ENCODE assay signal across 9 cellular contexts in the genomic region with DNA sequence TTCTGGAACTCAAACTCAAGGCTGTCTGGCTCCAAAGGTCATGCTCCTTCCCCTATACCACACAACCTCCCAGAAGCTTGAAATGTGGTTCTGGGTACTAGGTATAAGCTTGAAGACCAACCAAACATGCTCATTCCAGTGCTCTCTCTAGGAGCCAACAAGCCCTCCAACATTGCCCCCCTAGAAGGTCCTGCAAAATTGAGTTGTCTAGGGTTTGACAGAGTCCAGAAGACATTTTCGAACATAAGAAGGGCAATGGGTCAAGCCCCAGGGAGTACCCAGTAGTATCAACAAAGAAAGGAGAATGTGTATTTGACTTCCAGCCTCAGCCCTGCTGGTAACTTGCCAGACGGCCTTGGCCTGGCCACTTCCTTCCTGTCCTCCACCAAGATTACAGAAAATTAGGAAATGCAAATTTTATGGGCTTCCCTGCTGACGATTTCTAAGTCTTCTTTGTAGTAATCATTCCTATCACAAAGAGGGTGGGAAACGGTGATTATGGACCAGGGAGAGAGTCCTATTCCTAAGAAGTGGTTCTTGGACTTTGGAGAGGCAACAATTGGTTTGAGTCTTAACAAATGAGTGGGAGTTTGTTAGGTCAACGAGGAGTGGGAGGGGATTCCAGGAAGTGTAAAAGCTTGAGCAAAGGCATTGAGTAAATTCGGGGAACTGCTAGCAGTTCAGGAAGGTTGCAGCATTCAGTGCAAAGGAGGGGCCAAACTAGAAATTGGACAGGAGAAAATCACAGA. TPM values are rescaled to one million over a fixed set of nuclear protein-coding genes. Genes with fewer than 3 reads are reported as not detected.
DNase-seq lines count a peak whose midpoint lies in the region; ATAC-seq and TF ChIP-seq lines count a peak whose summit lies in the region.
"Had no signal": no experiment of that assay in that cellular context is flagged by ENCODE, and none has a peak within 500 bp of the region (broad histone marks: within the 10 kb centered on the region; RNA-seq: fewer than 3 reads in every experiment).

No MANE protein-coding gene starts in this region.

- TF ChIP-seq CTCF in OCI-LY7 (conservative IDR thresholded peaks at IDR 0.05; ENCODE audit: low read length) (no peak), omental fat pad (IDR thresholded peaks at IDR 0.05) (no peak), prostate gland (IDR thresholded peaks at IDR 0.05) (no peak)

- no peaks in the 10 kb centered on the region for H3K9me2 ChIP-seq in OCI-LY7 (ENCODE audit: insufficient read depth, low read length)

- WGBS in prostate gland, result 31% methylated on average over 6 of the region's 6 CpGs

- H3K4me1 ChIP-seq in OCI-LY7 (ENCODE audit: insufficient read depth, low read length, poor library complexity, severe bottlenecking) (peaks cover 45% of the 10 kb centered on the region), prostate gland (replicated peaks) (no peaks in the 10 kb centered on the region)

- H3K4me3 ChIP-seq in OCI-LY7 (ENCODE audit: low read depth, low read length, poor library complexity, severe bottlenecking), result peak overlapping the region; percentile 16
- H3K4me3 ChIP-seq in prostate gland, result no peak overlapping the region

- H3K27ac ChIP-seq in OCI-LY7 (ENCODE audit: low read depth, low read length, poor library complexity, severe bottlenecking) (peak overlapping the region; percentile 33), prostate gland (no peak overlapping the region)

- BruUV-seq in OCI-LY7 (replicated peaks; lab: Mats Ljungman, UMichigan), result no TSS peak

- peak overlapping the region; percentile 61 to 75 for H3K4me3 Mint-ChIP-seq in effector memory CD8-positive, alpha-beta T cell

- H2AFZ ChIP-seq in OCI-LY7 (ENCODE audit: low read length), result peak overlapping the region; percentile 53; the same call in 1 of the 2 replicates

- intact Hi-C loops in OCI-LY7 (cut with micrococcal nuclease; ENCODE audit: unreplicated experiment), result no loop called here
- intact Hi-C loops in prostate gland (cut with DNase I), result no loop called here

- H3K9me3 ChIP-seq in OCI-LY7 (ENCODE audit: low read length) (peaks cover 25% of the 10 kb centered on the region), prostate gland (no peaks in the 10 kb centered on the region)

- peak; percentile 39 for ATAC-seq in effector memory CD8-positive, alpha-beta T cell (replicated peaks)
- ATAC-seq in omental fat pad (ENCODE audit: low FRiP score) (peak; percentile 81), GM19023 (IDR thresholded peaks at IDR 0.05; ENCODE audit: unreplicated experiment) (no peak), GM18498 (IDR thresholded peaks at IDR 0.05; ENCODE audit: unreplicated experiment) (no peak)

- H3K4me1 Mint-ChIP-seq in effector memory CD8-positive, alpha-beta T cell (ENCODE audit: low read depth in 2 of 2), result peaks cover 44 to 58% of the 10 kb centered on the region in 2 donors

- peak; percentile 5 for TF ChIP-seq POLR2A in GM15510 (IDR thresholded peaks at IDR 0.05; ENCODE audit: borderline replicate concordance, extremely low read depth, insufficient read length)
- TF ChIP-seq POLR2A in prostate gland (IDR thresholded peaks at IDR 0.05), result no peak

- no peaks in the 10 kb centered on the region for H3K79me2 ChIP-seq in OCI-LY7 (ENCODE audit: insufficient read depth, low read depth, low read length)

- peak overlapping the region; percentile 71 to 79 for H3K27ac Mint-ChIP-seq in effector memory CD8-positive, alpha-beta T cell

- peak overlapping the region; percentile 59 for H3K4me2 ChIP-seq in OCI-LY7 (ENCODE audit: low read length)

- CTCF ChIA-PET in OCI-LY7 (lab: Charles Lee; ENCODE audit: unreplicated experiment), result interaction anchor here (1.1 kb wide), 1 partner anchor 10 kb away, joined by 3 read pairs; no protein-coding TSS in a partner anchor

- no peaks in the 10 kb centered on the region for H3K9me3 Mint-ChIP-seq in effector memory CD8-positive, alpha-beta T cell

- H3K27me3 Mint-ChIP-seq in effector memory CD8-positive, alpha-beta T cell, result no peaks in the 10 kb centered on the region

- no peaks in the 10 kb centered on the region for H4K20me1 ChIP-seq in OCI-LY7 (ENCODE audit: insufficient read depth, low read length)

- peaks cover 16% of the 10 kb centered on the region for H3K36me3 ChIP-seq in OCI-LY7 (ENCODE audit: insufficient read depth, low read length)
- no peaks in the 10 kb centered on the region for H3K36me3 ChIP-seq in prostate gland

- POLR2A ChIA-PET in OCI-LY7 (lab: Charles Lee), result interaction anchor here (0.7 to 2.4 kb wide), 5 partner anchors 7 to 20 kb away, joined by 3 to 10 read pairs (median 5); no protein-coding TSS in a partner anchor

- peaks cover 2% of the 10 kb centered on the region for H3K27me3 ChIP-seq in prostate gland (replicated peaks; ENCODE audit: insufficient read depth)

- H3K36me3 Mint-ChIP-seq in effector memory CD8-positive, alpha-beta T cell (ENCODE audit: insufficient read depth), result peaks cover 3% of the 10 kb centered on the region

- DNase-seq in OCI-LY7 (ENCODE audit: low spot score) (peak; percentile 25), omental fat pad (ENCODE audit: low spot score) (no peak), ureter (ENCODE audit: low spot score) (no peak), prostate gland (ENCODE audit: low spot score) (no peak)
- DNase-seq in effector memory CD8-positive, alpha-beta T cell, result no peak
- DNase-seq: NCI-H526 treated with DMSO at 0.1 percent for 48 hours had no signal

RNA-seq across cellular contexts. Expression of gene SLAMF1, which starts 18.7 kb away (rescaled TPM):
- total RNA-seq in OCI-LY7 (2014; rRNA removed; shearing (Covaris generic)), result 0.32 and 0.36 TPM in 2 replicates
- total RNA-seq in OCI-LY7 (2022), result 0.42 and 0.72 TPM in 2 replicates
- 10 to 100 TPM in 1 of 4 donors, 1 to 10 TPM in 3; 1.5 to 18.0 (median 1.5) TPM for total RNA-seq in omental fat pad
- 0.83 TPM for total RNA-seq in ureter
- under 1 TPM; 0.17 to 0.36 TPM for total RNA-seq in prostate gland

RNA-seq across cellular contexts. Expression of gene CD48, which starts 46.1 kb away (rescaled TPM):
- total RNA-seq in OCI-LY7 (2014; rRNA removed; shearing (Covaris generic)), result 131 and 150 TPM in 2 replicates
- total RNA-seq in OCI-LY7 (2022) (131 and 149 TPM in 2 replicates), omental fat pad (10 to 100 TPM in 1 of 4 donors, 1 to 10 TPM in 3; 5.2 to 21.0 (median 8.0) TPM), ureter (6.0 TPM), prostate gland (1 to 10 TPM; 3.0 to 4.7 TPM)

Comparison
In these comparisons a context has a peak if more than half of its experiments do, and no peak if none do; other contexts are left out.
1. ATAC-seq: peak in effector memory CD8-positive, alpha-beta T cell (single experiment) and omental fat pad (single experiment); none in GM19023 (single experiment) and GM18498 (single experiment).
2. RNA of gene CD48, which starts 46.1 kb away (total RNA-seq): 131 to 150 TPM in OCI-LY7; 5.2 to 21.0 TPM in omental fat pad, 6.0 TPM in ureter (single experiment) and 3.0 to 4.7 TPM in prostate gland; every median in the first group is over 4 times any median in the second.